Comparison of ENCODE assay signal across 8 cellular contexts in the genomic region with DNA sequence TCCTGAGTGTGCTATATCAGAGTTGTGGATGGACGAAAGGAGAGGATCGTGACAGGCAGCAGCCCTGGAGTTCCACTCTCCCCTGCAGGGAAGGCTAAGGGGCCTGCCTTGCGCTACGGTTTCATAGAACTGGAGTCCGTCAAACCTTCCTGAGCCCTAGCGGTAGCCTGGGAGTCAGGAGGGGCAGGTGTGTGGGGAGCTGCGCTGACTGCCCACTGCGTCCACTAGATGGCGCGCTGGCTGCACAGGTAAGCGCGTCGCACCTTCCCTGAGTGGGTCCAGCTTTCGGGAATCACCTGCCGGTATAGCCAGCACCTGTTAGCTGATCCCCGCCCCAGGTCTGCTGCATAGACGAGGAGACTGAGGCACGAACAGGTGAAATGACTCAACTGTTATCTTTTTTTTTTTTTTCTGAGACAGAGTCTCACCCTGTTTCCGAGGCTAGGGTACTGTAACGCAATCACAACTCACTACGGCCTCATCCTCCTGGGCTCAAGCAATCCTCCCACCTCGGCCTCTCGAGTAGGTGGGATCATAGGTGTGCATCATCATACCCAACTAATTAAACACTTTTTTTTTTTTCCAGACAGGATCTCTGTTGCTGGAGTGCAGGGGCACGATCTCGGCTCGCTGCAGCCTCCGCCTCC. TPM values are rescaled to one million over a fixed set of nuclear protein-coding genes. Genes with fewer than 3 reads are reported as not detected.
DNase-seq lines count a peak whose midpoint lies in the region; ATAC-seq, FAIRE-seq and TF ChIP-seq lines count a peak whose summit lies in the region.

No MANE protein-coding gene starts in this region.

- ATAC-seq in HG03342 (IDR thresholded peaks at IDR 0.05; ENCODE audit: unreplicated experiment) (no peak), GM19023 (IDR thresholded peaks at IDR 0.05; ENCODE audit: unreplicated experiment) (no peak)

- WGBS in small intestine, 3 donors, result 24 to 30% (median 26%) methylated on average over 27 of the region's 27 CpGs

- TF ChIP-seq RAD21 in Ishikawa (IDR thresholded peaks at IDR 0.05; ENCODE audit: low read depth), result peak; percentile 89

- no peak for TF ChIP-seq EP300 in Ishikawa (IDR thresholded peaks at IDR 0.05; ENCODE audit: borderline replicate concordance)

- peak; percentile 57 for DNase-seq in ELR (ENCODE audit: low read depth)
- peak; percentile 35 to 88 (median 84) for DNase-seq in Peyer's patch
- peak; percentile 86 for DNase-seq in activated effector memory CD4-positive, alpha-beta T cell treated with anti-CD3 and anti-CD28 coated beads, Interleukin-2, amount 50 U/mL, for 16 hours
- DNase-seq in cardiac septum (ENCODE audit: low spot score), result peak; percentile 80
- peak; percentile 82 for DNase-seq in small intestine

- H3K4me3 ChIP-seq in Peyer's patch, result no peak overlapping the region
- no peak overlapping the region for H3K4me3 ChIP-seq in small intestine (ENCODE audit: low read depth in 1 of 2, low read length in 2 of 2)

- intact Hi-C loops in cardiac septum (cut with DNase I), result no loop called here

- peak; percentile 22 to 95 (median 78) for TF ChIP-seq CTCF in Peyer's patch (IDR thresholded peaks at IDR 0.05)

- no peak for TF ChIP-seq POLR2A in Peyer's patch (IDR thresholded peaks at IDR 0.05)

- H3K36me3 ChIP-seq in Peyer's patch, result no peaks in the 10 kb centered on the region
- no peaks in the 10 kb centered on the region for H3K36me3 ChIP-seq in small intestine (ENCODE audit: control insufficient read depth in 2 of 2, insufficient read depth in 2 of 2, low read length in 2 of 2)

- FAIRE-seq in small intestine (lab: Jason Lieb, UNC), result no peak

- no peaks in the 10 kb centered on the region for H3K9me3 ChIP-seq in Peyer's patch
- no peaks in the 10 kb centered on the region for H3K9me3 ChIP-seq in small intestine (ENCODE audit: control insufficient read depth, low read depth)

- H3K4me1 ChIP-seq in Peyer's patch (peaks cover 0 to 5% (median 2%) of the 10 kb centered on the region in 4 donors), small intestine (ENCODE audit: control insufficient read depth in 2 of 2, insufficient read depth in 1 of 2, low read depth in 1 of 2, low read length in 1 of 2) (peaks cover 0 to 3% of the 10 kb centered on the region in 2 donors)

- no peaks in the 10 kb centered on the region for H3K27me3 ChIP-seq in Peyer's patch
- H3K27me3 ChIP-seq in small intestine (ENCODE audit: control insufficient read depth in 2 of 2, insufficient read depth in 2 of 2, low read length in 2 of 2), result no peaks in the 10 kb centered on the region

- H3K27ac ChIP-seq in Peyer's patch (no peak overlapping the region), small intestine (ENCODE audit: low read depth in 1 of 2, low read length in 1 of 2) (no peak overlapping the region)

TF ChIP-seq in Ishikawa, 13 proteins besides CTCF, POLR2A, EP300 and RAD21:
- TF ChIP-seq TEAD4 (IDR thresholded peaks at IDR 0.05) (no peak), YY1 (IDR thresholded peaks at IDR 0.05; ENCODE audit: low read depth) (0 out of 2 replicates have a peak, but pooled peaks have one; percentile 14), EGR1 (IDR thresholded peaks at IDR 0.05) (no peak), TCF12 (IDR thresholded peaks at IDR 0.05; ENCODE audit: low read depth) (no peak), NFIC (IDR thresholded peaks at IDR 0.05) (no peak), CEBPB (IDR thresholded peaks at IDR 0.05) (no peak), FOXM1 (IDR thresholded peaks at IDR 0.05; ENCODE audit: borderline replicate concordance, low read depth) (no peak), ZBTB7A (IDR thresholded peaks at IDR 0.05; ENCODE audit: low read depth) (no peak), CREB1 (IDR thresholded peaks at IDR 0.05; ENCODE audit: low read depth) (no peak), TAF1 (IDR thresholded peaks at IDR 0.05; ENCODE audit: low read depth) (no peak)
- TF ChIP-seq, protein P1, sequence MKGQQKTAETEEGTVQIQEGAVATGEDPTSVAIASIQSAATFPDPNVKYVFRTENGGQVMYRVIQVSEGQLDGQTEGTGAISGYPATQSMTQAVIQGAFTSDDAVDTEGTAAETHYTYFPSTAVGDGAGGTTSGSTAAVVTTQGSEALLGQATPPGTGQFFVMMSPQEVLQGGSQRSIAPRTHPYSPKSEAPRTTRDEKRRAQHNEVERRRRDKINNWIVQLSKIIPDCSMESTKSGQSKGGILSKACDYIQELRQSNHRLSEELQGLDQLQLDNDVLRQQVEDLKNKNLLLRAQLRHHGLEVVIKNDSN (IDR thresholded peaks at IDR 0.05), result no peak
- TF ChIP-seq, protein P2, sequence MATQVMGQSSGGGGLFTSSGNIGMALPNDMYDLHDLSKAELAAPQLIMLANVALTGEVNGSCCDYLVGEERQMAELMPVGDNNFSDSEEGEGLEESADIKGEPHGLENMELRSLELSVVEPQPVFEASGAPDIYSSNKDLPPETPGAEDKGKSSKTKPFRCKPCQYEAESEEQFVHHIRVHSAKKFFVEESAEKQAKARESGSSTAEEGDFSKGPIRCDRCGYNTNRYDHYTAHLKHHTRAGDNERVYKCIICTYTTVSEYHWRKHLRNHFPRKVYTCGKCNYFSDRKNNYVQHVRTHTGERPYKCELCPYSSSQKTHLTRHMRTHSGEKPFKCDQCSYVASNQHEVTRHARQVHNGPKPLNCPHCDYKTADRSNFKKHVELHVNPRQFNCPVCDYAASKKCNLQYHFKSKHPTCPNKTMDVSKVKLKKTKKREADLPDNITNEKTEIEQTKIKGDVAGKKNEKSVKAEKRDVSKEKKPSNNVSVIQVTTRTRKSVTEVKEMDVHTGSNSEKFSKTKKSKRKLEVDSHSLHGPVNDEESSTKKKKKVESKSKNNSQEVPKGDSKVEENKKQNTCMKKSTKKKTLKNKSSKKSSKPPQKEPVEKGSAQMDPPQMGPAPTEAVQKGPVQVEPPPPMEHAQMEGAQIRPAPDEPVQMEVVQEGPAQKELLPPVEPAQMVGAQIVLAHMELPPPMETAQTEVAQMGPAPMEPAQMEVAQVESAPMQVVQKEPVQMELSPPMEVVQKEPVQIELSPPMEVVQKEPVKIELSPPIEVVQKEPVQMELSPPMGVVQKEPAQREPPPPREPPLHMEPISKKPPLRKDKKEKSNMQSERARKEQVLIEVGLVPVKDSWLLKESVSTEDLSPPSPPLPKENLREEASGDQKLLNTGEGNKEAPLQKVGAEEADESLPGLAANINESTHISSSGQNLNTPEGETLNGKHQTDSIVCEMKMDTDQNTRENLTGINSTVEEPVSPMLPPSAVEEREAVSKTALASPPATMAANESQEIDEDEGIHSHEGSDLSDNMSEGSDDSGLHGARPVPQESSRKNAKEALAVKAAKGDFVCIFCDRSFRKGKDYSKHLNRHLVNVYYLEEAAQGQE (IDR thresholded peaks at IDR 0.05; ENCODE audit: low read depth), result no peak
- TF ChIP-seq, protein P3, sequence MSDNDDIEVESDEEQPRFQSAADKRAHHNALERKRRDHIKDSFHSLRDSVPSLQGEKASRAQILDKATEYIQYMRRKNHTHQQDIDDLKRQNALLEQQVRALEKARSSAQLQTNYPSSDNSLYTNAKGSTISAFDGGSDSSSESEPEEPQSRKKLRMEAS (IDR thresholded peaks at IDR 0.05), result peak; percentile 97

RNA-seq across cellular contexts. Expression of a gene that starts 20.2 kb away (rescaled TPM):
- total RNA-seq in Peyer's patch (10 to 100 TPM; 31.4 to 46.4 (median 41.9) TPM), cardiac septum (1.9 TPM)
- 10 to 100 TPM; 23.8 to 51.4 (median 40.5) TPM for polyA plus RNA-seq in small intestine

Comparison
In these comparisons a context has a peak if more than half of its experiments do, and no peak if none do; other contexts are left out.
1. RNA of a gene that starts 20.2 kb away (total RNA-seq): 31.4 to 46.4 TPM in Peyer's patch; 1.9 TPM in cardiac septum (single experiment); every median in the first group is over 10 times any median in the second.
2. Peak in every context shown above with its lines, with median percentiles within 50 percentile points of each other: DNase-seq.